ENCODE assay signal across 17 cellular contexts in the genomic region with DNA sequence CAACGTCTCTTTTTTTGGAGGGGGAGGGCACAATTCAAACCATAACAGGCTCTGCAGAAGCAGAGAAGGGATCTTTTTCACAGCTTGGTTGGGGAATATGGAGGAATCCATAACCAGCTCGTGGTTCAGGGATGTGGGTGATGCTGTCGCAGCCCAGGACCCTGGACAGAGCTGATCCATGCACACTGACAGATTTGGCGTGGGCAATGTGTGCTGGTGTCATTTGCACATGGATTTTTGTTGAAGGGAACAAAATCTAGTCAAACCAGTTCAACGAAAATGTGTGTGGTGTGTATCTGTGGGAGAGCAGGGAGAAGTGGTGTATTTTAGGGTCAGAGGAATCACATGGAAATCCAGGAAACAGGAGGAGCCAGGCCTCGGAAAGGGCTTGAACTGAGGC.
DNase-seq lines count a peak whose midpoint lies in the region; ATAC-seq and TF ChIP-seq lines count a peak whose summit lies in the region.
"Had no signal": no experiment of that assay in that cellular context is flagged by ENCODE, and none has a peak within 500 bp of the region (broad histone marks: within the 10 kb centered on the region; RNA-seq: fewer than 3 reads in every experiment).

No MANE protein-coding gene starts in this region.

- H3K36me3 ChIP-seq in neutrophil, result peaks cover 21% of the 10 kb centered on the region
- H3K36me3 ChIP-seq: tibial nerve had no signal

- ATAC-seq in SK-N-SH treated with all-trans-retinoic acid at 6 μM for 48 hours, result peak; percentile 69
- ATAC-seq in stimulated activated naive CD8-positive, alpha-beta T cell treated with anti-CD3 and anti-CD28 coated beads, Interleukin-15, Interleukin-2, amounts not matched to agents 100 U/mL and 50 U/mL, for 24 hours, result no peak
- ATAC-seq: left ventricle myocardium superior had no signal

- H3K4me3 ChIP-seq in neutrophil (ENCODE audit: low read depth in 1 of 2, low read length in 1 of 2), result no peak overlapping the region
- H3K4me3 ChIP-seq: tibial nerve had no signal

- H3K27me3 ChIP-seq in neutrophil, result no peaks in the 10 kb centered on the region

- no peak for TF ChIP-seq CTCF in neutrophil (IDR thresholded peaks at IDR 0.05)

- peaks cover 47 to 59% of the 10 kb centered on the region in 2 experiments for H3K4me1 ChIP-seq in neutrophil (ENCODE audit: control insufficient read depth in 1 of 2, insufficient read depth in 1 of 2, low read depth in 1 of 2, low read length in 1 of 2)

- DNase-seq in DMS53 (lab: John Stamatoyannopoulos, UW) (peak; percentile 16), DMS53 treated with DMSO at 0.1 percent for 48 hours (lab: John Stamatoyannopoulos, UW; ENCODE audit: unreplicated experiment) (no peak), fibroblast of peridontal ligament (ENCODE audit: extremely low read depth) (peak; percentile 49), RPMI8226 (no peak), NCI-H1092 treated with DMSO at 0.1 percent for 48 hours (lab: John Stamatoyannopoulos, UW) (no peak)
- DNase-seq in stimulated activated naive CD8-positive, alpha-beta T cell treated with anti-CD3 and anti-CD28 coated beads, Interleukin-15, Interleukin-2, amounts not matched to agents 100 U/mL and 50 U/mL, for 24 hours, result no peak
- DNase-seq: amygdala; Calu3; effector CD4-positive, alpha-beta T cell; head of caudate nucleus; left ventricle myocardium superior; NCI-H1048; stimulated activated CD4-positive, alpha-beta T cell treated with anti-CD3 and anti-CD28 coated beads, Interleukin-12 subunit alpha, Interleukin-12 subunit beta, amount 100 ng/mL, for 4 hours had no signal

- H3K9me3 ChIP-seq in neutrophil, result no peaks in the 10 kb centered on the region

- H3K27ac ChIP-seq in neutrophil, result peak overlapping the region; percentile 27
- H3K27ac ChIP-seq: 22Rv1, tibial nerve had no signal

TF ChIP-seq in SK-N-SH treated with all-trans-retinoic acid at 6 μM for 48 hours, 23 proteins besides CTCF, POLR2A, EP300 and RAD21:
- TF ChIP-seq ZNF8 (CRISPR knock-in tag; IDR thresholded peaks at IDR 0.05), result no peak
- no peak for TF ChIP-seq ESRRG (CRISPR knock-in tag; IDR thresholded peaks at IDR 0.05)
- TF ChIP-seq ZNF565 (CRISPR knock-in tag; conservative IDR thresholded peaks at IDR 0.05; ENCODE audit: low read depth), result no peak
- TF ChIP-seq ARNTL (CRISPR knock-in tag; IDR thresholded peaks at IDR 0.05; ENCODE audit: borderline replicate concordance, low read depth), result no peak
- TF ChIP-seq PPARA (CRISPR knock-in tag; IDR thresholded peaks at IDR 0.05; ENCODE audit: borderline replicate concordance), result no peak
- TF ChIP-seq, protein P1, sequence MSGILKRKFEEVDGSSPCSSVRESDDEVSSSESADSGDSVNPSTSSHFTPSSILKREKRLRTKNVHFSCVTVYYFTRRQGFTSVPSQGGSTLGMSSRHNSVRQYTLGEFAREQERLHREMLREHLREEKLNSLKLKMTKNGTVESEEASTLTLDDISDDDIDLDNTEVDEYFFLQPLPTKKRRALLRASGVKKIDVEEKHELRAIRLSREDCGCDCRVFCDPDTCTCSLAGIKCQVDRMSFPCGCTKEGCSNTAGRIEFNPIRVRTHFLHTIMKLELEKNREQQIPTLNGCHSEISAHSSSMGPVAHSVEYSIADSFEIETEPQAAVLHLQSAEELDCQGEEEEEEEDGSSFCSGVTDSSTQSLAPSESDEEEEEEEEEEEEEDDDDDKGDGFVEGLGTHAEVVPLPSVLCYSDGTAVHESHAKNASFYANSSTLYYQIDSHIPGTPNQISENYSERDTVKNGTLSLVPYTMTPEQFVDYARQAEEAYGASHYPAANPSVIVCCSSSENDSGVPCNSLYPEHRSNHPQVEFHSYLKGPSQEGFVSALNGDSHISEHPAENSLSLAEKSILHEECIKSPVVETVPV (CRISPR knock-in tag; IDR thresholded peaks at IDR 0.05), result no peak
- TF ChIP-seq BACH2 (CRISPR knock-in tag; IDR thresholded peaks at IDR 0.05; ENCODE audit: borderline replicate concordance), result no peak
- TF ChIP-seq TOX (CRISPR knock-in tag; IDR thresholded peaks at IDR 0.05; ENCODE audit: borderline replicate concordance), result no peak
- no peak for TF ChIP-seq TCF4 (CRISPR knock-in tag; IDR thresholded peaks at IDR 0.05; ENCODE audit: borderline replicate concordance)
- no peak for TF ChIP-seq ZFP3 (CRISPR knock-in tag; IDR thresholded peaks at IDR 0.05)
- TF ChIP-seq, protein P2, sequence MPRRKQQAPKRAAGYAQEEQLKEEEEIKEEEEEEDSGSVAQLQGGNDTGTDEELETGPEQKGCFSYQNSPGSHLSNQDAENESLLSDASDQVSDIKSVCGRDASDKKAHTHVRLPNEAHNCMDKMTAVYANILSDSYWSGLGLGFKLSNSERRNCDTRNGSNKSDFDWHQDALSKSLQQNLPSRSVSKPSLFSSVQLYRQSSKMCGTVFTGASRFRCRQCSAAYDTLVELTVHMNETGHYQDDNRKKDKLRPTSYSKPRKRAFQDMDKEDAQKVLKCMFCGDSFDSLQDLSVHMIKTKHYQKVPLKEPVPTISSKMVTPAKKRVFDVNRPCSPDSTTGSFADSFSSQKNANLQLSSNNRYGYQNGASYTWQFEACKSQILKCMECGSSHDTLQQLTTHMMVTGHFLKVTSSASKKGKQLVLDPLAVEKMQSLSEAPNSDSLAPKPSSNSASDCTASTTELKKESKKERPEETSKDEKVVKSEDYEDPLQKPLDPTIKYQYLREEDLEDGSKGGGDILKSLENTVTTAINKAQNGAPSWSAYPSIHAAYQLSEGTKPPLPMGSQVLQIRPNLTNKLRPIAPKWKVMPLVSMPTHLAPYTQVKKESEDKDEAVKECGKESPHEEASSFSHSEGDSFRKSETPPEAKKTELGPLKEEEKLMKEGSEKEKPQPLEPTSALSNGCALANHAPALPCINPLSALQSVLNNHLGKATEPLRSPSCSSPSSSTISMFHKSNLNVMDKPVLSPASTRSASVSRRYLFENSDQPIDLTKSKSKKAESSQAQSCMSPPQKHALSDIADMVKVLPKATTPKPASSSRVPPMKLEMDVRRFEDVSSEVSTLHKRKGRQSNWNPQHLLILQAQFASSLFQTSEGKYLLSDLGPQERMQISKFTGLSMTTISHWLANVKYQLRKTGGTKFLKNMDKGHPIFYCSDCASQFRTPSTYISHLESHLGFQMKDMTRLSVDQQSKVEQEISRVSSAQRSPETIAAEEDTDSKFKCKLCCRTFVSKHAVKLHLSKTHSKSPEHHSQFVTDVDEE (CRISPR knock-in tag; IDR thresholded peaks at IDR 0.05), result no peak
- no peak for TF ChIP-seq ZC3H10 (CRISPR knock-in tag; IDR thresholded peaks at IDR 0.05)
- TF ChIP-seq RARB (CRISPR knock-in tag; IDR thresholded peaks at IDR 0.05), result no peak
- TF ChIP-seq SNAI2 (CRISPR knock-in tag; IDR thresholded peaks at IDR 0.05), result no peak
- TF ChIP-seq ZNF70 (CRISPR knock-in tag; IDR thresholded peaks at IDR 0.05), result no peak
- no peak for TF ChIP-seq ZFP30 (CRISPR knock-in tag; IDR thresholded peaks at IDR 0.05)
- no peak for TF ChIP-seq GLIS3 (CRISPR knock-in tag; IDR thresholded peaks at IDR 0.05)
TF ChIP-seq in SK-N-SH treated with all-trans-retinoic acid at 6 μM for 48 hours: peak in this region for 0.

Comparison
In these comparisons a context has a peak if more than half of its experiments do, and no peak if none do; other contexts are left out.
1. DNase-seq: peak in DMS53 (single experiment) and fibroblast of peridontal ligament (single experiment); none in DMS53 treated with DMSO at 0.1 percent for 48 hours (single experiment), RPMI8226 (single experiment), stimulated activated naive CD8-positive, alpha-beta T cell treated with anti-CD3 and anti-CD28 coated beads, Interleukin-15, Interleukin-2, amounts not matched to agents 100 U/mL and 50 U/mL, for 24 hours (single experiment) and NCI-H1092 treated with DMSO at 0.1 percent for 48 hours (single experiment).